ENCODE assay signal across 26 cellular contexts in genomic region chr15:29919380-29919881, GRCh38.
"Had no signal": no experiment of that assay in that cellular context is flagged by ENCODE, and none has a peak within 500 bp of the region (broad histone marks: within the 10 kb centered on the region; RNA-seq: fewer than 3 reads in every experiment).

No MANE protein-coding gene starts in this region.

- FAIRE-seq: islet of Langerhans had no signal

- H3K27ac Mint-ChIP-seq: activated CD4-positive, alpha-beta memory T cell treated with anti-CD3 and anti-CD28 coated beads for 36 hours; activated naive CD4-positive, alpha-beta T cell treated with anti-CD3 and anti-CD28 coated beads for 36 hours; activated naive CD8-positive, alpha-beta T cell treated with anti-CD3 and anti-CD28 coated beads, Interleukin-2, amount 10 ng/mL, durations not matched to agents 7 days and 5 days; activated T-cell treated with anti-CD3 and anti-CD28 coated beads, Interleukin-2, amount 50 U/mL, for 72 hours; naive thymus-derived CD8-positive, alpha-beta T cell; T-helper 1 cell treated with Interleukin-12 subunit alpha and Interleukin-12 subunit beta and Interleukin-4 antibody, amounts not matched to agents 30 μg/mL and 1 μg/mL, for 36 hours had no signal

- H3K36me3 Mint-ChIP-seq: activated CD4-positive, alpha-beta memory T cell treated with anti-CD3 and anti-CD28 coated beads for 36 hours; activated naive CD8-positive, alpha-beta T cell treated with anti-CD3 and anti-CD28 coated beads, Interleukin-2, amount 10 ng/mL, durations not matched to agents 7 days and 5 days; naive thymus-derived CD8-positive, alpha-beta T cell had no signal

- H3K4me3 Mint-ChIP-seq: activated CD4-positive, alpha-beta memory T cell treated with anti-CD3 and anti-CD28 coated beads for 36 hours; activated naive CD4-positive, alpha-beta T cell treated with anti-CD3 and anti-CD28 coated beads for 36 hours; activated naive CD8-positive, alpha-beta T cell treated with anti-CD3 and anti-CD28 coated beads, Interleukin-2, amount 10 ng/mL, durations not matched to agents 7 days and 5 days; activated T-cell treated with anti-CD3 and anti-CD28 coated beads, Interleukin-2, amount 50 U/mL, for 72 hours; naive thymus-derived CD8-positive, alpha-beta T cell; T-helper 1 cell treated with Interleukin-12 subunit alpha and Interleukin-12 subunit beta and Interleukin-4 antibody, amounts not matched to agents 30 μg/mL and 1 μg/mL, for 36 hours had no signal

- ATAC-seq: activated T-cell treated with anti-CD3 and anti-CD28 coated beads, Interleukin-2, amount 50 U/mL, for 72 hours; gastrocnemius medialis; left cardiac atrium; lower lobe of right lung; naive thymus-derived CD8-positive, alpha-beta T cell; right cardiac atrium had no signal

- H3K27ac ChIP-seq: breast epithelium, colonic mucosa, gastrocnemius medialis, lower lobe of right lung, neutrophil, ovary, thoracic aorta had no signal

- H3K36me3 ChIP-seq: breast epithelium, colonic mucosa, esophagus squamous epithelium, gastrocnemius medialis, lower lobe of right lung, neutrophil, ovary, thoracic aorta had no signal

- DNase-seq: activated CD4-positive, alpha-beta memory T cell treated with anti-CD3 and anti-CD28 coated beads for 36 hours; activated CD4-positive, alpha-beta T cell treated with anti-CD3 and anti-CD28 coated beads for 48 hours; activated CD4-positive, CD25-positive, alpha-beta regulatory T cell; activated effector memory CD4-positive, alpha-beta T cell treated with Interleukin-2 at 50 U/mL for 16 hours; activated naive CD4-positive, alpha-beta T cell treated with anti-CD3 and anti-CD28 coated beads for 36 hours; activated naive CD8-positive, alpha-beta T cell treated with anti-CD3 and anti-CD28 coated beads, Interleukin-2, amount 10 ng/mL, durations not matched to agents 7 days and 5 days; activated T-cell treated with anti-CD3 and anti-CD28 coated beads, Interleukin-2, amount 50 U/mL, for 72 hours; amniotic stem cell; colonic mucosa; esophagus squamous epithelium; gastrocnemius medialis; head of caudate nucleus; hypothalamus; left cardiac atrium; lower lobe of right lung; naive thymus-derived CD8-positive, alpha-beta T cell; ovary; right cardiac atrium; stimulated activated CD4-positive, alpha-beta T cell treated with anti-CD3 and anti-CD28 coated beads, Interleukin-4, amount 100 ng/mL, for 24 hours; stimulated activated naive CD4-positive, alpha-beta T cell treated with Interleukin-2 at 50 U/mL for 16 hours; T1000 had no signal

- H3K27me3 ChIP-seq: breast epithelium, colonic mucosa, esophagus squamous epithelium, gastrocnemius medialis, ovary had no signal

- H3K4me1 ChIP-seq: breast epithelium, colonic mucosa, gastrocnemius medialis had no signal

- H3K4me1 Mint-ChIP-seq: activated naive CD8-positive, alpha-beta T cell treated with anti-CD3 and anti-CD28 coated beads, Interleukin-2, amount 10 ng/mL, durations not matched to agents 7 days and 5 days; naive thymus-derived CD8-positive, alpha-beta T cell had no signal

- H3K9me3 ChIP-seq: breast epithelium, colonic mucosa, esophagus squamous epithelium, gastrocnemius medialis, lower lobe of right lung, neutrophil, ovary, thoracic aorta had no signal

- H3K9me3 Mint-ChIP-seq: activated CD4-positive, alpha-beta memory T cell treated with anti-CD3 and anti-CD28 coated beads for 36 hours; activated naive CD4-positive, alpha-beta T cell treated with anti-CD3 and anti-CD28 coated beads for 36 hours; activated naive CD8-positive, alpha-beta T cell treated with anti-CD3 and anti-CD28 coated beads, Interleukin-2, amount 10 ng/mL, durations not matched to agents 7 days and 5 days; activated T-cell treated with anti-CD3 and anti-CD28 coated beads, Interleukin-2, amount 50 U/mL, for 72 hours; naive thymus-derived CD8-positive, alpha-beta T cell; T-helper 1 cell treated with Interleukin-12 subunit alpha and Interleukin-12 subunit beta and Interleukin-4 antibody, amounts not matched to agents 30 μg/mL and 1 μg/mL, for 36 hours had no signal

- H3K4me3 ChIP-seq: breast epithelium, colonic mucosa, esophagus squamous epithelium, gastrocnemius medialis, lower lobe of right lung, ovary, thoracic aorta had no signal
